Comparison of ENCODE assay signal across 8 cellular contexts in the genomic region with DNA sequence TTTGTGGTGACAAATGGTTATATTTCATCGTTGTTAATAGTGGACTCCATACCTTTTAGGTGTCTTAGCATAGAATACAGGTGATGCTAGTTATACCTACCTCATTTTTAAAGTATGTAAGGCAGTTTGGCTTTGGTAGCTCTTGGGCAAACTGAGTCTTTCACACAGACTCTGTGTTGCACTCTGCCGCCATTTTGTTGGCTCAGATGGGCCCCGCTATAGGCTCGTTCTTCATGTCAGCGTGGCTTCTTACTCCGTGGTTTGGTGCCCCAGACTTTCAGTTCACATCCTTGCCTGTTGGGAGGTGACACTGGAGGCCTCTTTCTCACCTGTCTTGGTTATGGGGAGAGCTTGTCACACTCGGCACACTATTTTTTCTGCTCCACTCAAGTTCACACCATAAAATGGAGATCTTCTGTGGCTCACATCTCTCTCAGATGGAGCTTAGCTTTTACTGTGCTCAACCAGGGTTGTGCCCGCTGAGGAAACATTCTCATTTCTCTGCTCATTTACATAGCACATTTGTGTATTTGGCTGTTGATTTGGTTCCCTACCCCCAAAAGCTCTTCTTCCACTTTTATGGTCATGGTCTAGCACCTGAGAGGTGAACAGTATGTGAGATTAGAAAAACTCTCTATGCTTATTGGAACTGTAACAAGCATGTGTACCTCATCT.
DNase-seq lines count a peak whose midpoint lies in the region; ATAC-seq, FAIRE-seq and TF ChIP-seq lines count a peak whose summit lies in the region.

No MANE protein-coding gene starts in this region.

- H3K36me3 ChIP-seq in brain microvascular endothelial cell (replicated peaks) = peaks cover 13% of the 10 kb centered on the region

- ATAC-seq in HG02588 (IDR thresholded peaks at IDR 0.05; ENCODE audit: unreplicated experiment) = peak; percentile 69

- no peaks in the 10 kb centered on the region for H3K9me3 Mint-ChIP-seq in activated naive CD4-positive, alpha-beta T cell treated with anti-CD3 and anti-CD28 coated beads for 36 hours
- H3K9me3 Mint-ChIP-seq in stimulated activated naive CD8-positive, alpha-beta T cell treated with anti-CD3 and anti-CD28 coated beads, Interleukin-15, Interleukin-2, amounts not matched to agents 100 ng/mL and 50 ng/mL, for 24 hours = peaks cover 3% of the 10 kb centered on the region

- peaks cover 80% of the 10 kb centered on the region for H3K36me3 Mint-ChIP-seq in activated naive CD4-positive, alpha-beta T cell treated with anti-CD3 and anti-CD28 coated beads for 36 hours (ENCODE audit: low read depth)
- H3K36me3 Mint-ChIP-seq in stimulated activated naive CD8-positive, alpha-beta T cell treated with anti-CD3 and anti-CD28 coated beads, Interleukin-15, Interleukin-2, amounts not matched to agents 100 ng/mL and 50 ng/mL, for 24 hours (ENCODE audit: low read depth) = peaks cover 72% of the 10 kb centered on the region

- FAIRE-seq in RCC 7860 (lab: Jason Lieb, UNC) = no peak

- TF ChIP-seq POLR2A in Raji (IDR thresholded peaks at IDR 0.05; ENCODE audit: insufficient read depth, low read depth, low read length) = peak; percentile 86

- CTCF ChIA-PET in activated naive CD4-positive, alpha-beta T cell treated with anti-CD3 and anti-CD28 coated beads for 36 hours (lab: Charles Lee) = interaction anchor here (1.0 to 1.4 kb wide), 3 partner anchors 18 to 357 kb away, joined by 3 to 6 read pairs (median 4); no protein-coding TSS in a partner anchor

- H3K27me3 ChIP-seq in brain microvascular endothelial cell (replicated peaks) (no peaks in the 10 kb centered on the region), dorsolateral prefrontal cortex (no peaks in the 10 kb centered on the region)

- DNase-seq in activated naive CD4-positive, alpha-beta T cell treated with anti-CD3 and anti-CD28 coated beads for 36 hours = peak; percentile 44
- no peak for DNase-seq in activated naive CD4-positive, alpha-beta T cell treated with anti-CD3 and anti-CD28 coated beads, Interleukin-2, amount 50 U/mL, for 16 hours
- DNase-seq in brain microvascular endothelial cell = no peak
- no peak for DNase-seq in RCC 7860 (ENCODE audit: low spot score)
- DNase-seq in dorsolateral prefrontal cortex = no peak

- intact Hi-C loops in activated naive CD4-positive, alpha-beta T cell treated with anti-CD3 and anti-CD28 coated beads for 36 hours (cut with micrococcal nuclease) = loop anchor here (2.0 kb wide), 1 partner anchor 165 kb away; no protein-coding TSS in a partner anchor
- intact Hi-C loops in dorsolateral prefrontal cortex (cut with DNase I) = no loop called here

- H3K4me3 Mint-ChIP-seq in activated naive CD4-positive, alpha-beta T cell treated with anti-CD3 and anti-CD28 coated beads for 36 hours = peak overlapping the region; percentile 11
- peak overlapping the region; percentile 4 for H3K4me3 Mint-ChIP-seq in stimulated activated naive CD8-positive, alpha-beta T cell treated with anti-CD3 and anti-CD28 coated beads, Interleukin-15, Interleukin-2, amounts not matched to agents 100 ng/mL and 50 ng/mL, for 24 hours

- H3K27ac Mint-ChIP-seq in activated naive CD4-positive, alpha-beta T cell treated with anti-CD3 and anti-CD28 coated beads for 36 hours = peak overlapping the region; percentile 89
- H3K27ac Mint-ChIP-seq in stimulated activated naive CD8-positive, alpha-beta T cell treated with anti-CD3 and anti-CD28 coated beads, Interleukin-15, Interleukin-2, amounts not matched to agents 100 ng/mL and 50 ng/mL, for 24 hours = peak overlapping the region; percentile 50

- H3K27me3 Mint-ChIP-seq in activated naive CD4-positive, alpha-beta T cell treated with anti-CD3 and anti-CD28 coated beads for 36 hours (ENCODE audit: low read depth) = no peaks in the 10 kb centered on the region
- no peaks in the 10 kb centered on the region for H3K27me3 Mint-ChIP-seq in stimulated activated naive CD8-positive, alpha-beta T cell treated with anti-CD3 and anti-CD28 coated beads, Interleukin-15, Interleukin-2, amounts not matched to agents 100 ng/mL and 50 ng/mL, for 24 hours

- peaks cover 90% of the 10 kb centered on the region for H3K4me1 Mint-ChIP-seq in activated naive CD4-positive, alpha-beta T cell treated with anti-CD3 and anti-CD28 coated beads for 36 hours (ENCODE audit: low read depth)
- peaks cover 85% of the 10 kb centered on the region for H3K4me1 Mint-ChIP-seq in stimulated activated naive CD8-positive, alpha-beta T cell treated with anti-CD3 and anti-CD28 coated beads, Interleukin-15, Interleukin-2, amounts not matched to agents 100 ng/mL and 50 ng/mL, for 24 hours (ENCODE audit: low read depth)

- in situ Hi-C loops in brain microvascular endothelial cell (cut with HindIII; ENCODE audit: low pct_ligation_motif_present, low sequenced_read_pairs) = loop anchor here (25.0 kb wide), 1 partner anchor 157 kb away; no protein-coding TSS in a partner anchor

- no peak overlapping the region for H3K4me3 ChIP-seq in brain microvascular endothelial cell (ENCODE audit: low read depth, low read length)
- H3K4me3 ChIP-seq in dorsolateral prefrontal cortex = no peak overlapping the region

- TF ChIP-seq CTCF in brain microvascular endothelial cell (IDR thresholded peaks at IDR 0.05; ENCODE audit: low read depth, low read length, missing control alignments) = no peak
- no peak for TF ChIP-seq CTCF in dorsolateral prefrontal cortex (IDR thresholded peaks at IDR 0.05 in 54 of 56, conservative IDR thresholded peaks at IDR 0.05 in 2 of 56; ENCODE audit: low read depth in 1 of 56, partially characterized antibody in 56 of 56)

- H3K27ac ChIP-seq in brain microvascular endothelial cell (no peak overlapping the region), dorsolateral prefrontal cortex (peak overlapping the region in 17 of 59 donors; percentile 2 to 78 (median 62))
